Comparison of ENCODE assay signal across 8 cellular contexts in the genomic region with DNA sequence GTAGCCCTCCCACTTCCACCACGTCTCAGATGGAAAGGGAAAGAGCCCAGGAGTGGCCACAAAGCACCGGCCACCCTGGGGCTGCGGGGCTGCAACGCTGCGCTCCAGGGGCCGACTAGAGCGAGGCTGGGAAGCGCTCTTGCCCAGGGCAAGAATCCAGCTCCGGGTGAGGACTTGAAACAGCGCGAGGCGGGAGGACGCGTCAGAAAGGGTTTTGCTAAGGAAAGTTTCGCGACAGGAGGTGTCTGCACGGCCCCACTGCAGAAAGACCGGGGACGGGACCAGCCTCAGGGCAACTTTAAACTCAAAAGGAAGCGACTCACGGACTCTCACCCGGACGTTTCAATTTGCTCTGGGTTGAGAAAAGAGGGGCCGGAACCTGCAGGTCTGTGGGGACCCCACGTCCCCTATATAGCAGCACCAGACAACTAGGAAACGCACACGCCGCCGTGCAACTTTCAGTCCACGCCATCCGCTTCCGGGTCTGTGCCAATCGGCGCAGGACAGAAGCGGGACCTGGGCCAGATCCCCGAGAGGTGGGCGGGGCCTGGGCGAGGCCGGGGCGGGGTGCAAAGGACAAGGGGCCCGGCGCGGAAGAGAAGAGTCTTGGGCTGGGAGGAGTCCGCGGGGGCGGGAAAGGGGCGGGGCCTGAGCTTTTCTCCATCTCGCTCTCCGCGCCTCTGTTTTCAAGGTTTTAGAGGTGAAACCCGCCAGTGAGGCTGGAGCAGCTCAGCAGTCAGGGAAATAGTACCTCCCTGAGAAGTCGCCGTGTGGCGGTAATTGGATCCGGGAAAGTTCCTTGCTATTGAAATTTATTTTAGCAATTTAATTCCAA. TPM values are rescaled to one million over a fixed set of nuclear protein-coding genes. Genes with fewer than 3 reads are reported as not detected.
DNase-seq lines count a peak whose midpoint lies in the region.

A gene (minus strand): TSS at position 488 of the 835 bp plus-strand sequence. CDS start 6,792 bp downstream, outside the sequence.

- H3K36me3 ChIP-seq in ES-I3 (ENCODE audit: insufficient read depth, low read length) (peaks cover 3% of the 10 kb centered on the region; the same call in 1 of the 2 replicates), H7 (replicated peaks; ENCODE audit: control insufficient read depth, insufficient read depth, low read length) (peaks cover 2% of the 10 kb centered on the region), MG63 (no peaks in the 10 kb centered on the region), SJSA1 (peaks cover 16% of the 10 kb centered on the region)

- peaks cover 42% of the 10 kb centered on the region for H3K36me3 Mint-ChIP-seq in activated naive CD4-positive, alpha-beta T cell treated with anti-CD3 and anti-CD28 coated beads for 36 hours (ENCODE audit: low read depth)

- H3K9me3 Mint-ChIP-seq in activated naive CD4-positive, alpha-beta T cell treated with anti-CD3 and anti-CD28 coated beads for 36 hours: peaks cover 43% of the 10 kb centered on the region

- peak; percentile 96 for DNase-seq in H7
- peak; percentile 93 for DNase-seq in MG63
- DNase-seq in SJSA1 (ENCODE audit: low read depth in 1 of 2, low spot score in 2 of 2): peak; percentile 90 to 97
- peak; percentile 99 for DNase-seq in activated naive CD4-positive, alpha-beta T cell treated with anti-CD3 and anti-CD28 coated beads for 36 hours
- DNase-seq in germinal center (ENCODE audit: low spot score): peak; percentile 99
- DNase-seq in non-pigmented ciliary epithelial cell (ENCODE audit: low read depth): peak; percentile 71
- peak; percentile 40 to 97 (median 83) for DNase-seq in substantia nigra (lab: John Stamatoyannopoulos, UW)

- H3K27me3 ChIP-seq in H7 (ENCODE audit: control insufficient read depth, insufficient read depth, low read length) (no peaks in the 10 kb centered on the region), MG63 (no peaks in the 10 kb centered on the region), SJSA1 (replicated peaks) (no peaks in the 10 kb centered on the region)

- intact Hi-C loops in activated naive CD4-positive, alpha-beta T cell treated with anti-CD3 and anti-CD28 coated beads for 36 hours (cut with micrococcal nuclease): loop anchor here (1.0 to 10.0 kb wide), 5 partner anchors 31 to 196 kb away; a partner anchor contains a TSS

- H3K27ac Mint-ChIP-seq in activated naive CD4-positive, alpha-beta T cell treated with anti-CD3 and anti-CD28 coated beads for 36 hours: peak within 1 kb of the TSS; percentile 87

- H3K27me3 Mint-ChIP-seq in activated naive CD4-positive, alpha-beta T cell treated with anti-CD3 and anti-CD28 coated beads for 36 hours (ENCODE audit: low read depth): no peaks in the 10 kb centered on the region

- no peaks in the 10 kb centered on the region for H3K9me3 ChIP-seq in ES-I3 (ENCODE audit: control insufficient read depth, insufficient read depth, low read length)
- peaks cover 5% of the 10 kb centered on the region; the same call in 1 of the 2 replicates for H3K9me3 ChIP-seq in MG63
- no peaks in the 10 kb centered on the region for H3K9me3 ChIP-seq in SJSA1 (replicated peaks)

- H3K27ac ChIP-seq in SJSA1 (no peak within 1 kb of the TSS; the same call in 1 of the 2 replicates), substantia nigra (ENCODE audit: low read depth, low read length, poor library complexity, severe bottlenecking) (peak within 1 kb of the TSS; percentile 74)

- H3K9ac ChIP-seq in ES-I3 (ENCODE audit: low read depth, low read length): peak within 1 kb of the TSS; percentile 92

- H3K4me1 Mint-ChIP-seq in activated naive CD4-positive, alpha-beta T cell treated with anti-CD3 and anti-CD28 coated beads for 36 hours (ENCODE audit: low read depth): peaks cover 16% of the 10 kb centered on the region

- CTCF ChIA-PET in activated naive CD4-positive, alpha-beta T cell treated with anti-CD3 and anti-CD28 coated beads for 36 hours (lab: Charles Lee): no interaction called here

- H3K4me1 ChIP-seq in ES-I3 (ENCODE audit: insufficient read depth, low read length): no peaks in the 10 kb centered on the region
- H3K4me1 ChIP-seq in SJSA1 (replicated peaks): 0 out of 2 replicates have a peak, but pooled peaks cover 3% of the 10 kb centered on the region

- H3K4me3 Mint-ChIP-seq in activated naive CD4-positive, alpha-beta T cell treated with anti-CD3 and anti-CD28 coated beads for 36 hours: peak within 1 kb of the TSS; percentile 85

- H3K4me3 ChIP-seq in H7 (ENCODE audit: insufficient read depth, low read depth, low read length) (peak within 1 kb of the TSS; percentile 76), MG63 (peak within 1 kb of the TSS; percentile 55), SJSA1 (peak within 1 kb of the TSS; percentile 55)

RNA-seq across cellular contexts. Expression of the gene that starts here (rescaled TPM):
- 14.8 and 22.2 TPM in 2 replicates for total RNA-seq in H7 (2014; rRNA removed; shearing (Covaris generic))
- 0.63 and 3.3 TPM in 2 replicates for total RNA-seq in MG63 (2014; rRNA removed; shearing (Covaris generic); ENCODE audit: low replicate concordance)
- 9.5 and 16.3 TPM in 2 replicates for total RNA-seq in SJSA1 (2014; rRNA removed; shearing (Covaris generic))
- 10 to 100 TPM; 10.4 to 10.7 TPM for total RNA-seq in activated naive CD4-positive, alpha-beta T cell treated with anti-CD3 and anti-CD28 coated beads for 36 hours
